Comparison of ENCODE assay signal across 12 cellular contexts in genomic region chr3:66392966-66393485, GRCh38.
DNase-seq lines count a peak whose midpoint lies in the region; ATAC-seq and TF ChIP-seq lines count a peak whose summit lies in the region.
"Had no signal": no experiment of that assay in that cellular context is flagged by ENCODE, and none has a peak within 500 bp of the region (broad histone marks: within the 10 kb centered on the region; RNA-seq: fewer than 3 reads in every experiment).

No MANE protein-coding gene starts in this region.

- in situ Hi-C loops in IMR-90 (cut with MboI; ENCODE audit: low sequenced_read_pairs), result no loop called here

- no peak overlapping the region for H3K9ac ChIP-seq in IMR-90 (ENCODE audit: low read depth, low read length)

- H3K36me3 ChIP-seq in IMR-90 (ENCODE audit: control insufficient read depth, insufficient read depth, low read length), result peaks cover 51% of the 10 kb centered on the region
- H3K36me3 ChIP-seq: MG63 had no signal

- POLR2A ChIA-PET in CD4-positive, alpha-beta T cell (lab: Charles Lee), result interaction anchor here (0.7 to 1.8 kb wide), 3 partner anchors 91 to 400 kb away, joined by 3 to 6 read pairs (median 3); no protein-coding TSS in a partner anchor
- POLR2A ChIA-PET in IMR-90 (lab: Charles Lee; ENCODE audit: unreplicated experiment), result no interaction called here

- H2BK20ac ChIP-seq in IMR-90 (ENCODE audit: low read depth, low read length), result no peak overlapping the region; the same call in 1 of the 2 replicates

- dilution Hi-C loops in IMR-90 (cut with HindIII; ENCODE audit: low sequenced_read_pairs, unreplicated experiment), result no loop called here

- H3K23ac ChIP-seq in IMR-90 (ENCODE audit: low read depth, low read length), result no peak overlapping the region

- peaks cover 4% of the 10 kb centered on the region for H3K9me3 Mint-ChIP-seq in CD4-positive, alpha-beta T cell
- no peaks in the 10 kb centered on the region for H3K9me3 Mint-ChIP-seq in progenitor cell of endocrine pancreas (ENCODE audit: low read depth)

- no peak overlapping the region for H2BK5ac ChIP-seq in IMR-90 (ENCODE audit: low read depth, low read length, poor library complexity, severe bottlenecking)

- no TSS peak for BruUV-seq in IMR-90 (replicated peaks; lab: Mats Ljungman, UMichigan)

- H3K4me1 Mint-ChIP-seq in CD4-positive, alpha-beta T cell (ENCODE audit: low read depth), result peaks cover 65% of the 10 kb centered on the region
- peaks cover 2% of the 10 kb centered on the region for H3K4me1 Mint-ChIP-seq in progenitor cell of endocrine pancreas (ENCODE audit: low read depth)

- DNase-seq in CD4-positive, alpha-beta T cell, result peak in 1 of 10 experiments; percentile 22
- DNase-seq in IMR-90, result no peak
- DNase-seq in dorsolateral prefrontal cortex, result peak in 1 of 10 donors; percentile 10
- peak; percentile 25 for DNase-seq in sciatic nerve (ENCODE audit: low spot score)
- no peak for DNase-seq in NCI-H446 (lab: John Stamatoyannopoulos, UW)
- DNase-seq in progenitor cell of endocrine pancreas (ENCODE audit: low spot score, unreplicated experiment), result no peak
- no peak for DNase-seq in hypothalamus (lab: John Stamatoyannopoulos, UW)
- DNase-seq: DMS153; effector CD4-positive, alpha-beta T cell; MG63; NCI-H526 had no signal

- peak overlapping the region; percentile 95 for H3K27ac Mint-ChIP-seq in CD4-positive, alpha-beta T cell
- H3K27ac Mint-ChIP-seq in progenitor cell of endocrine pancreas, result no peak overlapping the region

- no peak for TF ChIP-seq CTCF in CD4-positive, alpha-beta T cell (IDR thresholded peaks at IDR 0.05)
- TF ChIP-seq CTCF in IMR-90 (conservative IDR thresholded peaks at IDR 0.05; ENCODE audit: low read depth, low read length) (no peak), dorsolateral prefrontal cortex (IDR thresholded peaks at IDR 0.05 in 54 of 56, conservative IDR thresholded peaks at IDR 0.05 in 2 of 56; ENCODE audit: low read depth in 1 of 56, partially characterized antibody in 56 of 56) (no peak), progenitor cell of endocrine pancreas (IDR thresholded peaks at IDR 0.05; ENCODE audit: unreplicated experiment) (no peak)

- intact Hi-C loops in CD4-positive, alpha-beta T cell (cut with DNase I, micrococcal nuclease), result no loop called here
- intact Hi-C loops in IMR-90 (cut with micrococcal nuclease), result no loop called here
- intact Hi-C loops in dorsolateral prefrontal cortex (cut with DNase I), result no loop called here
- intact Hi-C loops in sciatic nerve (cut with DNase I), result no loop called here

- peaks cover 20% of the 10 kb centered on the region; the same call in 1 of the 2 replicates for H3K9me1 ChIP-seq in IMR-90 (ENCODE audit: insufficient read depth, low read length)

- no peak for TF ChIP-seq RAD21 in IMR-90 (IDR thresholded peaks at IDR 0.05; ENCODE audit: low read length)

- H3K27ac ChIP-seq in CD4-positive, alpha-beta T cell (ENCODE audit: low read depth, low read length), result peak overlapping the region; percentile 51
- H3K27ac ChIP-seq in IMR-90 (ENCODE audit: insufficient read depth, low read length) (no peak overlapping the region), dorsolateral prefrontal cortex (peak overlapping the region in 48 of 59 donors; percentile 4 to 90 (median 54))

- TF ChIP-seq POLR2A in IMR-90 (IDR thresholded peaks at IDR 0.05; ENCODE audit: low read depth, low read length), result no peak

- 87% methylated on average over 3 of the region's 5 CpGs; no CpG with 5 or more reads in 1 of the 2 experiments for WGBS in IMR-90 (ENCODE audit: extremely low coverage in 2 of 2, insufficient read length in 1 of 2), 2 experiments

- H2BK120ac ChIP-seq in IMR-90 (ENCODE audit: low read depth, low read length), result no peak overlapping the region

- no peak overlapping the region; the same call in 1 of the 2 replicates for H2AK5ac ChIP-seq in IMR-90 (ENCODE audit: low read depth, low read length)

- peak overlapping the region; percentile 82 for H3K4me3 Mint-ChIP-seq in CD4-positive, alpha-beta T cell
- H3K4me3 Mint-ChIP-seq in progenitor cell of endocrine pancreas (ENCODE audit: low read depth), result no peak overlapping the region

- no peak overlapping the region for H3K4ac ChIP-seq in IMR-90 (ENCODE audit: low read depth, low read length)

- H2AFZ ChIP-seq in IMR-90 (replicated peaks; ENCODE audit: low read length, poor library complexity), result no peak overlapping the region

- no peak for ATAC-seq in CD4-positive, alpha-beta T cell (ENCODE audit: poor library complexity)
- ATAC-seq in IMR-90 (ENCODE audit: low read depth) (no peak), sciatic nerve (peak; percentile 53), GM21390 (IDR thresholded peaks at IDR 0.05; ENCODE audit: unreplicated experiment) (no peak)

- H3K27me3 Mint-ChIP-seq in CD4-positive, alpha-beta T cell, result no peaks in the 10 kb centered on the region
- no peaks in the 10 kb centered on the region for H3K27me3 Mint-ChIP-seq in progenitor cell of endocrine pancreas

- no peak overlapping the region for H3K56ac ChIP-seq in IMR-90 (ENCODE audit: extremely low read depth, insufficient read depth, low read length)

- H3K27me3 ChIP-seq in CD4-positive, alpha-beta T cell (ENCODE audit: control insufficient read depth, insufficient read depth, low read length), result no peaks in the 10 kb centered on the region
- no peaks in the 10 kb centered on the region for H3K27me3 ChIP-seq in IMR-90 (ENCODE audit: control insufficient read depth, insufficient read depth, low read length)
- H3K27me3 ChIP-seq in dorsolateral prefrontal cortex, result no peaks in the 10 kb centered on the region
- H3K27me3 ChIP-seq: MG63 had no signal

- H3K4me3 ChIP-seq in IMR-90 (ENCODE audit: insufficient read depth, low read depth, low read length), result no peak overlapping the region
- H3K4me3 ChIP-seq in dorsolateral prefrontal cortex, result peak overlapping the region in 1 of 59 donors; percentile 3
- H3K4me3 ChIP-seq: MG63 had no signal

- no peak overlapping the region for H3K14ac ChIP-seq in IMR-90 (replicated peaks; ENCODE audit: low read depth, low read length)

- H4K20me1 ChIP-seq in IMR-90 (ENCODE audit: insufficient read depth, low read length), result no peaks in the 10 kb centered on the region

- H3K79me1 ChIP-seq in IMR-90 (ENCODE audit: low read depth in 1 of 2, low read length in 2 of 2), result no peaks in the 10 kb centered on the region; a peak in 1 of 4 replicates

- H3K9me3 ChIP-seq in CD4-positive, alpha-beta T cell (ENCODE audit: control insufficient read depth, low read length), result no peaks in the 10 kb centered on the region
- H3K9me3 ChIP-seq in IMR-90 (ENCODE audit: control insufficient read depth, insufficient read depth, low read length), result no peaks in the 10 kb centered on the region
- H3K9me3 ChIP-seq: MG63 had no signal

- peaks cover 8% of the 10 kb centered on the region; the same call in 1 of the 2 replicates for H3K4me1 ChIP-seq in IMR-90 (ENCODE audit: control insufficient read depth, insufficient read depth, low read length)

- H4K91ac ChIP-seq in IMR-90 (ENCODE audit: insufficient read depth, low read depth, low read length), result no peak overlapping the region

- no peak overlapping the region for H2AK9ac ChIP-seq in IMR-90 (replicated peaks; ENCODE audit: low read depth, low read length, poor library complexity)

- H2BK15ac ChIP-seq in IMR-90 (ENCODE audit: low read depth, low read length), result 0 out of 3 replicates have a peak overlapping the region, but pooled peaks have one; percentile 44

- H3K4me2 ChIP-seq in IMR-90 (ENCODE audit: low read depth, low read length), result no peak overlapping the region

- no peak overlapping the region for H3K18ac ChIP-seq in IMR-90 (ENCODE audit: low read depth, low read length)

- H3K36me3 Mint-ChIP-seq in CD4-positive, alpha-beta T cell (ENCODE audit: low read depth), result peaks cover 93% of the 10 kb centered on the region
- H3K36me3 Mint-ChIP-seq in progenitor cell of endocrine pancreas (ENCODE audit: insufficient read depth), result peaks cover 32% of the 10 kb centered on the region

- CTCF ChIA-PET in CD4-positive, alpha-beta T cell (lab: Charles Lee), result interaction anchor here (0.8 to 2.9 kb wide), 2 partner anchors 15 to 116 kb away, joined by 3 to 11 read pairs; no protein-coding TSS in a partner anchor
- CTCF ChIA-PET in IMR-90 (lab: Yijun Ruan, JAX), result no interaction called here

- H4K5ac ChIP-seq in IMR-90 (ENCODE audit: low read depth, low read length), result no peak overlapping the region

- H4K8ac ChIP-seq in IMR-90 (ENCODE audit: low read depth in 2 of 2, low read length in 2 of 2), result no peak overlapping the region

TF ChIP-seq in IMR-90, 13 proteins besides CTCF, POLR2A, EP300 and RAD21:
- TF ChIP-seq ELK1 (IDR thresholded peaks at IDR 0.05; ENCODE audit: borderline replicate concordance, low read depth, low read length) (no peak), RFX5 (IDR thresholded peaks at IDR 0.05; ENCODE audit: low read depth, low read length) (no peak), SMC3 (IDR thresholded peaks at IDR 0.05; ENCODE audit: low read depth, low read length) (no peak), MXI1 (IDR thresholded peaks at IDR 0.05; ENCODE audit: borderline replicate concordance, low read depth, low read length) (no peak), CHD1 (IDR thresholded peaks at IDR 0.05; ENCODE audit: low read depth, low read length) (no peak), RCOR1 (IDR thresholded peaks at IDR 0.05; ENCODE audit: insufficient replicate concordance, low read length) (no peak), NFE2L2 (IDR thresholded peaks at IDR 0.05; ENCODE audit: low read depth, low read length) (no peak), MAFK (IDR thresholded peaks at IDR 0.05; ENCODE audit: low read depth, low read length) (no peak), CEBPB (IDR thresholded peaks at IDR 0.05; ENCODE audit: low read depth, low read length) (no peak), MAZ (IDR thresholded peaks at IDR 0.05; ENCODE audit: borderline replicate concordance, low read depth, low read length) (no peak)
TF ChIP-seq in IMR-90: peak in this region for 0.
